Comparison of ENCODE assay signal across 1 cellular context in the genomic region with DNA sequence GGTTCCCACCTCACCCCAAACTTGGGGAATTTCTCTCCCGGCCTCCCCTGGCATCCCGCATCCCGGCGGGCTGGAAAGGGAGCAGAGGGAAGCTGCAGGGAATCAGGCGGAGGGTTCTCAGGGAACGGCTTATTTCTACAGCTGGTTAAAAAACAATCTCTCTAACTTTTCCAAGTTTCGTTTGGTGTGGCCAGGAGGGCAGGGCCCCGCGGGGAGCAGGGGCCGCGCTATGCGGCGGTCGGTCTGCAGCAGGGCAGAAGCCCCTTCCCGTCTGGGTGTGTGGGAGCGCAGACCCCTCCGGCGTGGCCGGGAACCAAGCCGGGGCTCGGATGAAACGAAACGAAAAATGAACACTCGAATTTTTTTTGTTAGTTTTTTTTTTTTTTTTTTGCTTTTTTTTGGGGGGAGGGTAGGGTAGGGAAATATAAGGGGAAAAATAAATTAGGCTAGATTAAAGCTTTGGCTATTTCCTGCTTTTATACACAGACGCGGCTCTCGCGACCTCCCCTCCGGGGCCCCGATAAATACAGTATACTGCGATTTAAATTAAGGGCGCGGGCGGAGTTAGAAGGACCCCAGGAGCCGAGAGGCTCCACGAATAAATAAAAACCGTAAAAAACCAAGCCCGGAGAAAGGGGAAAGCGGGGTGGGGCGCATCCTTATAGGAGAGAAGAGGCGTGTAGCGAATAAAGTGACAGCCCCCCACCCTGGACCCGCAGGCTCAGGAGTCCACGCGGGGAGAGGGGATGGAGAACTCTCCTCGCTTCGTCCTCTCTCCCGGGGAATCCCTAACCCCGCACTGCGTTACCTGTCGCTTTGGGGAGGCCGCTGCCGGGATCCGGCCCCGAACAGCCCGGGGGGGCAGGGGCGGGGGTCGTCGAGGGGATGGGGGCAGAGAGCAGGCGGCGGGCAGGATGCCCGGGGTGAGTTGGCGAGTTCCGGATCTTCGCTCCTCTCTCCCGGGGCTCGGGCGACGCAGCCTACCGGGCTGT.
TF ChIP-seq lines count a peak whose summit lies in the region.

No MANE protein-coding gene starts in this region.

TF ChIP-seq in endothelial cell of umbilical vein, 7 proteins besides CTCF, POLR2A, EP300 and RAD21:
- TF ChIP-seq, protein P1, sequence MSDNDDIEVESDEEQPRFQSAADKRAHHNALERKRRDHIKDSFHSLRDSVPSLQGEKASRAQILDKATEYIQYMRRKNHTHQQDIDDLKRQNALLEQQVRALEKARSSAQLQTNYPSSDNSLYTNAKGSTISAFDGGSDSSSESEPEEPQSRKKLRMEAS (IDR thresholded peaks at IDR 0.05; ENCODE audit: insufficient read depth, insufficient read length), result no peak
- TF ChIP-seq EZH2 (IDR thresholded peaks at IDR 0.05; ENCODE audit: borderline replicate concordance, low read depth, low read length, severe bottlenecking), result peak; percentile 86
